Comparison of ENCODE assay signal across 8 cellular contexts in genomic region chr4:128810871-128811570, GRCh38. TPM values are rescaled to one million over a fixed set of nuclear protein-coding genes. Genes with fewer than 3 reads are reported as not detected.
A peak's percentile ranks its signal among the peaks of the same experiment; 100 is the strongest.
DNase-seq lines count a peak whose midpoint lies in the region; ATAC-seq, FAIRE-seq and TF ChIP-seq lines count a peak whose summit lies in the region.

No MANE protein-coding gene starts in this region.

- CTCF ChIA-PET in mammary epithelial cell (lab: Charles Lee; ENCODE audit: low non-redundant PET) = no interaction called here

- dilution Hi-C loops in mammary epithelial cell (cut with HindIII; ENCODE audit: low sequenced_read_pairs) = no loop called here

- H3K4me3 ChIP-seq in ACC112 (ENCODE audit: low read depth, low read length) (peak overlapping the region; percentile 82), WI38 (ENCODE audit: low read depth, low read length) (peak overlapping the region; percentile 83), mammary epithelial cell (replicated peaks in 1 of 3; ENCODE audit: insufficient read depth in 1 of 3, low read depth in 2 of 3, low read length in 3 of 3) (peak overlapping the region; percentile 86 to 100 (median 88)), small intestine (ENCODE audit: low read depth in 1 of 2, low read length in 2 of 2) (peak overlapping the region; percentile 77 to 91)

- H3K4me1 ChIP-seq in ACC112 (ENCODE audit: control insufficient read depth, insufficient read depth, low read length, unreplicated experiment) (peaks cover 11% of the 10 kb centered on the region), mammary epithelial cell (ENCODE audit: insufficient read depth, low read length) (peaks cover 6% of the 10 kb centered on the region), small intestine (ENCODE audit: control insufficient read depth in 2 of 2, insufficient read depth in 1 of 2, low read depth in 1 of 2, low read length in 1 of 2) (peaks cover 0 to 5% of the 10 kb centered on the region in 2 donors)

- peak overlapping the region; percentile 96 for H3K4me2 ChIP-seq in mammary epithelial cell (ENCODE audit: insufficient read depth, low read depth, low read length)

- H3K79me2 ChIP-seq in ACC112 (ENCODE audit: control insufficient read depth, insufficient read depth, low read length, unreplicated experiment) (peaks cover 43% of the 10 kb centered on the region), mammary epithelial cell (ENCODE audit: insufficient read depth, low read length) (peaks cover 24% of the 10 kb centered on the region)

- H3K9me3 ChIP-seq in mammary epithelial cell (replicated peaks; ENCODE audit: insufficient read depth, low read length) = no peaks in the 10 kb centered on the region
- H3K9me3 ChIP-seq in small intestine (ENCODE audit: control insufficient read depth, low read depth) = no peaks in the 10 kb centered on the region

- no peaks in the 10 kb centered on the region for H3K27me3 ChIP-seq in ACC112 (ENCODE audit: insufficient read depth, low read length)
- H3K27me3 ChIP-seq in mammary epithelial cell (ENCODE audit: insufficient read depth, low read length) = no peaks in the 10 kb centered on the region
- no peaks in the 10 kb centered on the region for H3K27me3 ChIP-seq in small intestine (ENCODE audit: control insufficient read depth in 2 of 2, insufficient read depth in 2 of 2, low read length in 2 of 2)

- intact Hi-C loops in mammary epithelial cell (cut with micrococcal nuclease) = loop anchor here (1.0 to 2.0 kb wide), 3 partner anchors 383 to 522 kb away; no protein-coding TSS in a partner anchor

- no peaks in the 10 kb centered on the region for H3K36me3 ChIP-seq in ACC112 (ENCODE audit: insufficient read depth, low read length)
- H3K36me3 ChIP-seq in mammary epithelial cell (ENCODE audit: insufficient read depth, low read length) = no peaks in the 10 kb centered on the region
- no peaks in the 10 kb centered on the region for H3K36me3 ChIP-seq in small intestine (ENCODE audit: control insufficient read depth in 2 of 2, insufficient read depth in 2 of 2, low read length in 2 of 2)

- peak overlapping the region; percentile 47 for H3K9ac ChIP-seq in mammary epithelial cell (ENCODE audit: insufficient read depth, low read length)

- no peak for FAIRE-seq in small intestine (lab: Jason Lieb, UNC)

- TF ChIP-seq CTCF in WI38 (IDR thresholded peaks at IDR 0.05; ENCODE audit: low read depth, low read length) (no peak), mammary epithelial cell (conservative IDR thresholded peaks at IDR 0.05 in 1 of 2, IDR thresholded peaks at IDR 0.05 in 1 of 2; ENCODE audit: extremely low read depth in 1 of 2, insufficient read depth in 1 of 2, low read depth in 1 of 2, low read length in 2 of 2) (no peak)

- H3K27ac ChIP-seq in ACC112 (ENCODE audit: low read depth, low read length) (peak overlapping the region; percentile 97), mammary epithelial cell (ENCODE audit: insufficient read depth, low read depth, low read length) (peak overlapping the region; percentile 27), small intestine (ENCODE audit: low read depth in 1 of 2, low read length in 1 of 2) (peak overlapping the region; percentile 80 to 88)

- BruUV-seq in mammary epithelial cell (replicated peaks; lab: Mats Ljungman, UMichigan) = no TSS peak

- in situ Hi-C loops in mammary epithelial cell (cut with MboI; ENCODE audit: low sequenced_read_pairs in 2 of 2) = loop anchor here (25.0 kb wide), 2 partner anchors 349 to 624 kb away; no protein-coding TSS in a partner anchor

- no peaks in the 10 kb centered on the region for H4K20me1 ChIP-seq in mammary epithelial cell (ENCODE audit: insufficient read depth, low read length)

- 3% methylated on average over 6 of the region's 50 CpGs for WGBS in mammary epithelial cell (ENCODE audit: low coverage, missing lambda C conversion rate)
- 0% methylated on average over 35 to 50 of the region's 50 CpGs for WGBS in small intestine, 3 donors

- H2AFZ ChIP-seq in ACC112 (ENCODE audit: low read length, unreplicated experiment) = peak overlapping the region; percentile 74
- H2AFZ ChIP-seq in mammary epithelial cell (ENCODE audit: low read depth, low read length) = peak overlapping the region; percentile 95

- ATAC-seq in GM18870 (IDR thresholded peaks at IDR 0.05; ENCODE audit: unreplicated experiment) (peak; percentile 28), HG03103 (IDR thresholded peaks at IDR 0.05; ENCODE audit: low read depth, unreplicated experiment) (peak; percentile 42)

- peak; percentile 57 for DNase-seq in NCI-H2171 (lab: John Stamatoyannopoulos, UW)
- peak; percentile 59 for DNase-seq in mammary epithelial cell
- peak; percentile 78 for DNase-seq in iPS-NIHi11 (ENCODE audit: low spot score)
- DNase-seq in small intestine = peak; percentile 82

RNA-seq across cellular contexts. Expression of gene JADE1, which starts 1.5 kb away (rescaled TPM):
- total RNA-seq in mammary epithelial cell = 1 to 10 TPM; 5.0 to 6.0 TPM
- polyA plus RNA-seq in mammary epithelial cell (3.3 TPM), small intestine (10 to 100 TPM in 2 of 3 donors, 1 to 10 TPM in 1; 6.2 to 14.2 (median 11.2) TPM)
- 22.1 TPM for polyA minus RNA-seq in mammary epithelial cell

Comparison
In these comparisons a context has a peak if more than half of its experiments do, and no peak if none do; other contexts are left out.
1. Peak in every context shown above with its lines: DNase-seq, ATAC-seq, H3K4me3 ChIP-seq and H3K27ac ChIP-seq.
2. H3K27ac ChIP-seq: peak in every context shown above with its lines; median percentile 97 in ACC112; 84 in small intestine; 27 in mammary epithelial cell.